In the genomic region with DNA sequence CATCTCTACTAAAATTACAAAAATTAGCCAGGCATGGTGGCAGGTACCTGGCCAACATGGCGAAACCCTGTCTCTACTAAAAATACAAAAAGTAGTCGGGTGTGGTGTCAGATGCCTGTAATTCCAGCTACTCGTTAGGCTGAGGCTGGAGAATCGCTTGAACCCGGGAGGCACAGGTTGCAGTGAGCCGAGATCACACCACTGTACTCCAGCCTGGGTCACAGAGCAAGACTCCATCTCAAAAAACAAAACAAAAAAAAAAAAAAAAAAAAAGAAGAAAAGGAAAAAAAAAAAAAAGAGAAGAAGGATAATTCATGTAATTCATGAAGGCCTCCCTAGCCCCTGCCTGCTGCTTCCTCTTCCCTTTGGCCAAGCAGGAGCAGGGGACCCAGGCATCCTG, we compare ENCODE assay signal across 7 cellular contexts. TPM values are rescaled to one million over a fixed set of nuclear protein-coding genes. Genes with fewer than 3 reads are reported as not detected.
"Had no signal": no experiment of that assay in that cellular context is flagged by ENCODE, and none has a peak within 500 bp of the region (broad histone marks: within the 10 kb centered on the region; RNA-seq: fewer than 3 reads in every experiment).

No MANE protein-coding gene starts in this region.

RNA-seq across cellular contexts. Expression of a gene that starts 10.4 kb away (rescaled TPM):
- total RNA-seq: activated naive CD4-positive, alpha-beta T cell treated with anti-CD3 and anti-CD28 coated beads for 36 hours; activated naive CD4-positive, alpha-beta T cell treated with anti-CD3 and anti-CD28 coated beads, Interleukin-2, amount 50 U/mL, for 72 hours; activated naive CD8-positive, alpha-beta T cell treated with anti-CD3 and anti-CD28 coated beads for 36 hours; activated T-helper 2 cell treated with anti-CD3 and anti-CD28 coated beads, Interferon-gamma antibody, Interleukin-2, Interleukin-4, amounts not matched to agents 10 μg/mL and 5 μg/mL and 100 μg/mL, durations not matched to agents 14 hours and 24 hours and 36 hours; ascending aorta; bronchial epithelial cell; cardiac muscle cell had no signal
